1 cellular context compared by ENCODE assay signal in genomic region chr1:29200905-29201594, GRCh38.
TF ChIP-seq lines count a peak whose summit lies in the region.

No MANE protein-coding gene starts in this region.

TF ChIP-seq in H1, 55 proteins besides CTCF, POLR2A, EP300 and RAD21:
- no peak for TF ChIP-seq CTBP2 (IDR thresholded peaks at IDR 0.05; ENCODE audit: borderline replicate concordance, insufficient read depth, insufficient read length, low read length)
- no peak for TF ChIP-seq CEBPB (IDR thresholded peaks at IDR 0.05; ENCODE audit: low read depth, low read length)
- TF ChIP-seq NANOG (IDR thresholded peaks at IDR 0.05; ENCODE audit: insufficient read depth, low read depth, low read length, poor library complexity, severe bottlenecking), result no peak
